ENCODE assay signal across 25 cellular contexts in the genomic region with DNA sequence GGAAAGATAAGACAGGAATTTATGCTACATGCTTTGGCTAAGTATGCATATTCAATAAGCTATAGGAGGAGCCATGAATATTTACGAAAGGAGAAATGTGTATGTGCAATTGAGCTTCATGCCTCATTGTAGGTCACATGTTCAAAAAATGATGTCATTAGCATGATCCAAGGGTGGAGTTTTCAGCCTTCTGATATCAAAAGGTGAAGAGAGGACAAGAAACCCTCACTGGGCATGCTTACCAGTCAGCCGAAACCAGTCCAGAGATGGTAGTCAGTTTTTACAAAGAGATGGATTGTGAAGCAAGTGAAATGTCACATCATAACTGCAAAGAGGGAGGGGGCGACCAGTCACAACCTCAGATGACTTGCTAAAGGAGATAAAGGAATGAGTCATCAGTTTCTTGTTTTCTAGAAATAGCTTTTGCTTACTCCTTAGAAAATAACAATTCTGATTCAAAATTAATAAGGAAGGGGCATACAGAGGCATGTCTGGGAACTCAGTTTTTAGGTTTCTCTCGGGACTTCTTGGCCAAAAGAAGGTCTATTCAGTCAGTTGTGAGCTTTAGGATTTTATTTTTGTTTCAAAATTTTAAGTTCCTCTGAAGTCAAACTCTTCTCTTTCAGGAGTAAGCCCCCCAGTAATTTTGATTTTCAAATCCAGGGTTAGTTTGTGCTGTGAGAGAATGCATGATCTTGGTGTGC.
DNase-seq lines count a peak whose midpoint lies in the region; ATAC-seq and TF ChIP-seq lines count a peak whose summit lies in the region.
"Had no signal": no experiment of that assay in that cellular context is flagged by ENCODE, and none has a peak within 500 bp of the region (broad histone marks: within the 10 kb centered on the region; RNA-seq: fewer than 3 reads in every experiment).

No MANE protein-coding gene starts in this region.

- TF ChIP-seq CTCF in HFFc6 (IDR thresholded peaks at IDR 0.05) (no peak), SK-N-SH (IDR thresholded peaks at IDR 0.05) (no peak)

- no peak overlapping the region for H2BK15ac ChIP-seq in mesenchymal stem cell (ENCODE audit: low read depth, poor library complexity, severe bottlenecking)

- ATAC-seq in GM18511 (IDR thresholded peaks at IDR 0.05; ENCODE audit: unreplicated experiment) (peak; percentile 59), HG02610 (IDR thresholded peaks at IDR 0.05; ENCODE audit: unreplicated experiment) (peak; percentile 74)
- ATAC-seq: activated T-cell treated with anti-CD3 and anti-CD28 coated beads, Interleukin-2, amount 50 U/mL, for 4 hours; naive thymus-derived CD8-positive, alpha-beta T cell had no signal

- H3K23ac ChIP-seq in mesenchymal stem cell (ENCODE audit: low read length in 2 of 2): no peak overlapping the region

- H3K79me1 ChIP-seq in mesenchymal stem cell (replicated peaks; ENCODE audit: low read length, poor library complexity, severe bottlenecking): no peaks in the 10 kb centered on the region

- WGBS in mesenchymal stem cell: 94% methylated on average over 3 of the region's 4 CpGs
- under 1% methylated on average over 4 of the region's 4 CpGs for WGBS in SK-N-SH (ENCODE audit: low lambda C conversion rate)

- no peak overlapping the region for H2AFZ ChIP-seq in mesenchymal stem cell (ENCODE audit: low read depth, low read length)
- H2AFZ ChIP-seq in SK-N-SH (ENCODE audit: low read depth): no peak overlapping the region

- H3K4me3 ChIP-seq in mesenchymal stem cell (ENCODE audit: insufficient read depth in 1 of 2, low read depth in 1 of 2, low read length in 2 of 2): no peak overlapping the region
- no peak overlapping the region for H3K4me3 ChIP-seq in SK-N-SH (ENCODE audit: low read depth in 2 of 2, low read length in 1 of 2)
- H3K4me3 ChIP-seq: thoracic aorta, vagina had no signal

- H3F3A ChIP-seq in SK-N-SH (replicated peaks; ENCODE audit: insufficient read depth): no peaks in the 10 kb centered on the region

- no peaks in the 10 kb centered on the region for H3K9me3 ChIP-seq in mesenchymal stem cell (ENCODE audit: control insufficient read depth, low read length)
- no peaks in the 10 kb centered on the region for H3K9me3 ChIP-seq in SK-N-SH
- H3K9me3 ChIP-seq: thoracic aorta, vagina had no signal

- no peak overlapping the region for H2BK120ac ChIP-seq in mesenchymal stem cell (ENCODE audit: low read depth, low read length)

- H3K4ac ChIP-seq in mesenchymal stem cell (ENCODE audit: low read depth in 1 of 2, low read length in 2 of 2): no peak overlapping the region

- no peak for TF ChIP-seq EP300 in SK-N-SH (IDR thresholded peaks at IDR 0.05; ENCODE audit: borderline replicate concordance in 1 of 2, low read depth in 1 of 2, low read length in 1 of 2)

- peaks cover 62% of the 10 kb centered on the region for H3K9me3 Mint-ChIP-seq in HFFc6
- H3K9me3 Mint-ChIP-seq: activated T-cell treated with anti-CD3 and anti-CD28 coated beads, Interleukin-2, amount 50 U/mL, for 4 hours had no signal

- H4K8ac ChIP-seq in mesenchymal stem cell (ENCODE audit: low read length): no peak overlapping the region

- H4K91ac ChIP-seq in mesenchymal stem cell (ENCODE audit: low read length): no peak overlapping the region

- no peaks in the 10 kb centered on the region for H3K79me2 ChIP-seq in SK-N-SH (ENCODE audit: insufficient read depth)

- no peak overlapping the region for H3K4me3 Mint-ChIP-seq in HFFc6
- H3K4me3 Mint-ChIP-seq: activated T-cell treated with anti-CD3 and anti-CD28 coated beads, Interleukin-2, amount 50 U/mL, for 4 hours; CD4-positive, alpha-beta memory T cell; central memory CD8-positive, alpha-beta T cell; mesothelial cell of epicardium; naive thymus-derived CD8-positive, alpha-beta T cell; stimulated activated naive CD8-positive, alpha-beta T cell treated with anti-CD3 and anti-CD28 coated beads, Interleukin-15, Interleukin-2, amounts not matched to agents 100 ng/mL and 50 ng/mL, for 24 hours; T-helper 2 cell treated with Interferon-gamma antibody and Interleukin-4, amounts not matched to agents 5 μg/mL and 100 μg/mL, for 36 hours had no signal

- CTCF ChIA-PET in SK-N-SH (lab: Yijun Ruan, JAX): no interaction called here

- POLR2A ChIA-PET in SK-N-SH (lab: Yijun Ruan, JAX): no interaction called here

- H3K4me1 ChIP-seq in mesenchymal stem cell (ENCODE audit: control insufficient read depth, insufficient read depth, low read depth, low read length): no peaks in the 10 kb centered on the region
- no peaks in the 10 kb centered on the region for H3K4me1 ChIP-seq in SK-N-SH (ENCODE audit: control insufficient read depth in 1 of 2, insufficient read depth in 2 of 2, low read depth in 1 of 2, low read length in 1 of 2)
- H3K4me1 ChIP-seq: vagina had no signal

- no peaks in the 10 kb centered on the region for H3K27me3 ChIP-seq in mesenchymal stem cell (ENCODE audit: control insufficient read depth in 1 of 2, insufficient read depth in 1 of 2, low read length in 2 of 2)
- no peaks in the 10 kb centered on the region for H3K27me3 ChIP-seq in SK-N-SH (ENCODE audit: insufficient read depth)
- H3K27me3 ChIP-seq: vagina had no signal

- H2BK5ac ChIP-seq in mesenchymal stem cell (ENCODE audit: low read depth, low read length, poor library complexity, severe bottlenecking): no peak overlapping the region

- no peak overlapping the region for H3K27ac ChIP-seq in mesenchymal stem cell (ENCODE audit: low read length, poor library complexity, severe bottlenecking)
- H3K27ac ChIP-seq in SK-N-SH (ENCODE audit: low read depth in 2 of 2, low read length in 1 of 2): no peak overlapping the region
- H3K27ac ChIP-seq: thoracic aorta, vagina had no signal

- no peak overlapping the region for H3K27ac Mint-ChIP-seq in HFFc6
- H3K27ac Mint-ChIP-seq: mesothelial cell of epicardium; naive thymus-derived CD8-positive, alpha-beta T cell; stimulated activated naive CD8-positive, alpha-beta T cell treated with anti-CD3 and anti-CD28 coated beads, Interleukin-15, Interleukin-2, amounts not matched to agents 100 ng/mL and 50 ng/mL, for 24 hours; T-helper 2 cell treated with Interferon-gamma antibody and Interleukin-4, amounts not matched to agents 5 μg/mL and 100 μg/mL, for 36 hours had no signal

- 0 out of 2 replicates have a peak, but pooled peaks cover 1% of the 10 kb centered on the region for H3K27me3 Mint-ChIP-seq in HFFc6 (ENCODE audit: insufficient read depth)
- H3K27me3 Mint-ChIP-seq: CD4-positive, alpha-beta memory T cell; central memory CD8-positive, alpha-beta T cell; naive thymus-derived CD8-positive, alpha-beta T cell; stimulated activated naive CD8-positive, alpha-beta T cell treated with anti-CD3 and anti-CD28 coated beads, Interleukin-15, Interleukin-2, amounts not matched to agents 100 ng/mL and 50 ng/mL, for 24 hours had no signal

- no peak overlapping the region for H2AK5ac ChIP-seq in mesenchymal stem cell (ENCODE audit: low read length, severe bottlenecking)

- H3K9ac ChIP-seq in mesenchymal stem cell (ENCODE audit: low read length) (no peak overlapping the region), SK-N-SH (no peak overlapping the region)

- no peaks in the 10 kb centered on the region for H4K20me1 ChIP-seq in SK-N-SH (ENCODE audit: insufficient read depth)

- H3K36me3 ChIP-seq in mesenchymal stem cell (ENCODE audit: control insufficient read depth in 1 of 2, insufficient read depth in 2 of 2, low read depth in 1 of 2, low read length in 2 of 2) (no peaks in the 10 kb centered on the region), SK-N-SH (replicated peaks in 1 of 2; ENCODE audit: control insufficient read depth in 1 of 2, insufficient read depth in 2 of 2, low read length in 1 of 2) (no peaks in the 10 kb centered on the region)
- H3K36me3 ChIP-seq: thoracic aorta, vagina had no signal

- no peak overlapping the region for H2BK12ac ChIP-seq in mesenchymal stem cell (ENCODE audit: low read length in 2 of 2)

- H3K14ac ChIP-seq in mesenchymal stem cell (ENCODE audit: low read length in 2 of 2): no peak overlapping the region

- no peaks in the 10 kb centered on the region; the same call in 1 of the 2 replicates for H3K36me3 Mint-ChIP-seq in HFFc6 (ENCODE audit: low read depth)
- H3K36me3 Mint-ChIP-seq: CD4-positive, alpha-beta memory T cell; mesothelial cell of epicardium; naive thymus-derived CD8-positive, alpha-beta T cell had no signal

- DNase-seq in RKO (ENCODE audit: low spot score): peak; percentile 50
- peak; percentile 12 for DNase-seq in mesenchymal stem cell
- DNase-seq in SKM-1 treated with dmso at 0.1 percent for 144 hours (lab: John Stamatoyannopoulos, UW; ENCODE audit: unreplicated experiment): no peak
- DNase-seq in HFFc6: no peak
- DNase-seq in middle frontal gyrus (ENCODE audit: extremely low spot score, low spot score): no peak
- DNase-seq in SK-N-SH: no peak
- DNase-seq: activated CD4-positive, alpha-beta T cell treated with anti-CD3 and anti-CD28 coated beads, Interleukin-2, amount 50 U/mL, for 1 hour; activated T-cell treated with anti-CD3 and anti-CD28 coated beads, Interleukin-2, amount 50 U/mL, for 4 hours; CD4-positive, alpha-beta memory T cell; dermis blood vessel endothelial cell; islet precursor cell; KG1; naive thymus-derived CD8-positive, alpha-beta T cell; NCI-H1417 treated with DMSO at 0.1 percent for 48 hours; NCI-H2081; NCI-H226; NCI-H774 had no signal

- no peaks in the 10 kb centered on the region for H3K4me1 Mint-ChIP-seq in HFFc6 (ENCODE audit: low read depth)
- H3K4me1 Mint-ChIP-seq: CD4-positive, alpha-beta memory T cell; central memory CD8-positive, alpha-beta T cell; mesothelial cell of epicardium; naive thymus-derived CD8-positive, alpha-beta T cell had no signal

- no peak overlapping the region for H3K4me2 ChIP-seq in mesenchymal stem cell (ENCODE audit: low read length, poor library complexity, severe bottlenecking)
- no peak overlapping the region for H3K4me2 ChIP-seq in SK-N-SH

- H3K18ac ChIP-seq in mesenchymal stem cell (ENCODE audit: low read depth in 1 of 2, low read length in 2 of 2): peak overlapping the region in 1 of 2 experiments; percentile 54

- no peaks in the 10 kb centered on the region; the same call in 1 of the 2 replicates for H3K9me2 ChIP-seq in SK-N-SH

- TF ChIP-seq RAD21 in SK-N-SH (IDR thresholded peaks at IDR 0.05; ENCODE audit: low read length): no peak

TF ChIP-seq in SK-N-SH, 30 proteins besides CTCF, POLR2A, EP300 and RAD21 (continues in another document):
- no peak for TF ChIP-seq NFIC (IDR thresholded peaks at IDR 0.05; ENCODE audit: borderline replicate concordance)
- TF ChIP-seq SIN3A (IDR thresholded peaks at IDR 0.05; ENCODE audit: borderline replicate concordance, low read depth, low read length): no peak
- no peak for TF ChIP-seq MEF2A (IDR thresholded peaks at IDR 0.05; ENCODE audit: borderline replicate concordance, low read depth)
- TF ChIP-seq RCOR1 (IDR thresholded peaks at IDR 0.05; ENCODE audit: low read length): no peak
- TF ChIP-seq, protein P1, sequence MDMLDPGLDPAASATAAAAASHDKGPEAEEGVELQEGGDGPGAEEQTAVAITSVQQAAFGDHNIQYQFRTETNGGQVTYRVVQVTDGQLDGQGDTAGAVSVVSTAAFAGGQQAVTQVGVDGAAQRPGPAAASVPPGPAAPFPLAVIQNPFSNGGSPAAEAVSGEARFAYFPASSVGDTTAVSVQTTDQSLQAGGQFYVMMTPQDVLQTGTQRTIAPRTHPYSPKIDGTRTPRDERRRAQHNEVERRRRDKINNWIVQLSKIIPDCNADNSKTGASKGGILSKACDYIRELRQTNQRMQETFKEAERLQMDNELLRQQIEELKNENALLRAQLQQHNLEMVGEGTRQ (IDR thresholded peaks at IDR 0.05; ENCODE audit: borderline replicate concordance, low read depth, low read length): no peak

Comparison
In these comparisons a context has a peak if more than half of its experiments do, and no peak if none do; other contexts are left out.
1. DNase-seq: peak in RKO (single experiment) and mesenchymal stem cell (single experiment); none in SKM-1 treated with dmso at 0.1 percent for 144 hours (single experiment), HFFc6 (single experiment), middle frontal gyrus (single experiment) and SK-N-SH (single experiment).